In the genomic region with DNA sequence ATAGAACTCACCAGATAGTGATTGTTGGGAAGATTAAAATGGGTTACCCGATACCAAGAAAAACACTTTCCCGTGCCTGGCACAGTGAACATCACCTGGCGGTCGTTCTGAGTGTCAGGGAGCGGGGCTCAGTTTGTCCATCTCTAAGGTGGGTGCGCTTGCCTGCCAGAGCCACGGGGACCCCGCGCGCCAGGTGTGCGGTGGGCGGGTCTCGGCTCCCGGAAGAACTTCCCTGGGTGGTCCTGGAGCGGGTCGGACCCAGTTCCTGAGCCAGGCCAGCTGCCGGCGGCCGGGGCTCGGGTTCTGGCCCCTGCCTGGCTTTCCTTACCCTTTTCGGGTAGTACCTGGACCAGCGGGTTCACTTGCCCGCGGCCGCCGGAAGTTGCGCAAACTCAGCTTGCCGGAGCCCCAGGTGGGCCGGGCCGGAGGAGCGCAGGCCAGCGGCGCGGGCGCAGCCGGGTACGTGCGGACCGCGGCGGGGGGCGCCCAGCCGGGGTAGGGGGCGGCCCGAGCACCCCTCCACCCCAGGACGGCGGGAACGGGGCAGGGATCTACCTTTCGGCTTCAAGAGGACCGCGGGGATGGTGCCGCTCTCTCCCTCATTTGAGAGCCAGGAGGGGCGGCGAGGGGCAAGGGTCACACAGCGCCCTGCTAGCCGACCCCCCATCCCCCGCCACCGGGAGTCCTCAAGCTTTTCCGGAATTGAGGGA, we compare ENCODE assay signal across 1 cellular context.
TF ChIP-seq lines count a peak whose summit lies in the region.

No MANE protein-coding gene starts in this region.

TF ChIP-seq in GM23338, 12 proteins besides CTCF, POLR2A, EP300 and RAD21 (continued from another document):
- TF ChIP-seq, protein P1, sequence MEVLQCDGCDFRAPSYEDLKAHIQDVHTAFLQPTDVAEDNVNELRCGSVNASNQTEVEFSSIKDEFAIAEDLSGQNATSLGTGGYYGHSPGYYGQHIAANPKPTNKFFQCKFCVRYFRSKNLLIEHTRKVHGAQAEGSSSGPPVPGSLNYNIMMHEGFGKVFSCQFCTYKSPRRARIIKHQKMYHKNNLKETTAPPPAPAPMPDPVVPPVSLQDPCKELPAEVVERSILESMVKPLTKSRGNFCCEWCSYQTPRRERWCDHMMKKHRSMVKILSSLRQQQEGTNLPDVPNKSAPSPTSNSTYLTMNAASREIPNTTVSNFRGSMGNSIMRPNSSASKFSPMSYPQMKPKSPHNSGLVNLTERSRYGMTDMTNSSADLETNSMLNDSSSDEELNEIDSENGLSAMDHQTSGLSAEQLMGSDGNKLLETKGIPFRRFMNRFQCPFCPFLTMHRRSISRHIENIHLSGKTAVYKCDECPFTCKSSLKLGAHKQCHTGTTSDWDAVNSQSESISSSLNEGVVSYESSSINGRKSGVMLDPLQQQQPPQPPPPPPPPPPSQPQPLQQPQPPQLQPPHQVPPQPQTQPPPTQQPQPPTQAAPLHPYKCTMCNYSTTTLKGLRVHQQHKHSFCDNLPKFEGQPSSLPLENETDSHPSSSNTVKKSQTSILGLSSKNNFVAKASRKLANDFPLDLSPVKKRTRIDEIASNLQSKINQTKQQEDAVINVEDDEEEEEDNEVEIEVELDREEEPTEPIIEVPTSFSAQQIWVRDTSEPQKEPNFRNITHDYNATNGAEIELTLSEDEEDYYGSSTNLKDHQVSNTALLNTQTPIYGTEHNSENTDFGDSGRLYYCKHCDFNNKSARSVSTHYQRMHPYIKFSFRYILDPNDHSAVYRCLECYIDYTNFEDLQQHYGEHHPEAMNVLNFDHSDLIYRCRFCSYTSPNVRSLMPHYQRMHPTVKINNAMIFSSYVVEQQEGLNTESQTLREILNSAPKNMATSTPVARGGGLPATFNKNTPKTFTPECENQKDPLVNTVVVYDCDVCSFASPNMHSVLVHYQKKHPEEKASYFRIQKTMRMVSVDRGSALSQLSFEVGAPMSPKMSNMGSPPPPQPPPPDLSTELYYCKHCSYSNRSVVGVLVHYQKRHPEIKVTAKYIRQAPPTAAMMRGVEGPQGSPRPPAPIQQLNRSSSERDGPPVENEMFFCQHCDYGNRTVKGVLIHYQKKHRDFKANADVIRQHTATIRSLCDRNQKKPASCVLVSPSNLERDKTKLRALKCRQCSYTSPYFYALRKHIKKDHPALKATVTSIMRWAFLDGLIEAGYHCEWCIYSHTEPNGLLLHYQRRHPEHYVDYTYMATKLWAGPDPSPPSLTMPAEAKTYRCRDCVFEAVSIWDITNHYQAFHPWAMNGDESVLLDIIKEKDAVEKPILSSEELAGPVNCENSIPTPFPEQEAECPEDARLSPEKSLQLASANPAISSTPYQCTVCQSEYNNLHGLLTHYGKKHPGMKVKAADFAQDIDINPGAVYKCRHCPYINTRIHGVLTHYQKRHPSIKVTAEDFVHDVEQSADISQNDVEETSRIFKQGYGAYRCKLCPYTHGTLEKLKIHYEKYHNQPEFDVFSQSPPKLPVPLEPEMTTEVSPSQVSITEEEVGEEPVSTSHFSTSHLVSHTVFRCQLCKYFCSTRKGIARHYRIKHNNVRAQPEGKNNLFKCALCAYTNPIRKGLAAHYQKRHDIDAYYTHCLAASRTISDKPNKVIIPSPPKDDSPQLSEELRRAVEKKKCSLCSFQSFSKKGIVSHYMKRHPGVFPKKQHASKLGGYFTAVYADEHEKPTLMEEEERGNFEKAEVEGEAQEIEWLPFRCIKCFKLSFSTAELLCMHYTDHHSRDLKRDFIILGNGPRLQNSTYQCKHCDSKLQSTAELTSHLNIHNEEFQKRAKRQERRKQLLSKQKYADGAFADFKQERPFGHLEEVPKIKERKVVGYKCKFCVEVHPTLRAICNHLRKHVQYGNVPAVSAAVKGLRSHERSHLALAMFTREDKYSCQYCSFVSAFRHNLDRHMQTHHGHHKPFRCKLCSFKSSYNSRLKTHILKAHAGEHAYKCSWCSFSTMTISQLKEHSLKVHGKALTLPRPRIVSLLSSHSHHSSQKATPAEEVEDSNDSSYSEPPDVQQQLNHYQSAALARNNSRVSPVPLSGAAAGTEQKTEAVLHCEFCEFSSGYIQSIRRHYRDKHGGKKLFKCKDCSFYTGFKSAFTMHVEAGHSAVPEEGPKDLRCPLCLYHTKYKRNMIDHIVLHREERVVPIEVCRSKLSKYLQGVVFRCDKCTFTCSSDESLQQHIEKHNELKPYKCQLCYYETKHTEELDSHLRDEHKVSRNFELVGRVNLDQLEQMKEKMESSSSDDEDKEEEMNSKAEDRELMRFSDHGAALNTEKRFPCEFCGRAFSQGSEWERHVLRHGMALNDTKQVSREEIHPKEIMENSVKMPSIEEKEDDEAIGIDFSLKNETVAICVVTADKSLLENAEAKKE (CRISPR knock-in tag; IDR thresholded peaks at IDR 0.05) = no peak
- TF ChIP-seq POLR2AphosphoS5 (IDR thresholded peaks at IDR 0.05; ENCODE audit: low read depth) = no peak
- TF ChIP-seq STAT1 (IDR thresholded peaks at IDR 0.05; ENCODE audit: unreplicated experiment) = no peak
